Comparison of ENCODE assay signal across 24 cellular contexts in the genomic region with DNA sequence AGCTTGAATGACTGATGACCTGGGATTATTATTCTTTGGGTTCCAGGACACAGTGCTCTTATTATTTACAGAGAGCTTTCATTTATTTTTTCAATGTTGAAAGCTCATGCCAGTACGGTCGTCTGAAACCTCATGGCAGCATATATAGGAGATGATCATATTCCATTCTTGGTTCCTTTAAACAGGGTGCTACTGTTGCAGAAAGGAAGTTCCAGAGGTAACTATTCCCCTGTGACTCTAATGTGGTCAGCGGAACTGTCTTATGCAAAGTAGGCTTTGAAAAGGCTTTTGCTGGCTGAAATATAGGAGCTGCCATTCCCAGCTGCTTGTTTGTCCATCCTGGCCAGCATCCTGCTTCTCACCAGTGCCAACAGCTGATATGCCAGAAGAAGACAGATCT.
DNase-seq lines count a peak whose midpoint lies in the region; ATAC-seq and TF ChIP-seq lines count a peak whose summit lies in the region.
"Had no signal": no experiment of that assay in that cellular context is flagged by ENCODE, and none has a peak within 500 bp of the region (broad histone marks: within the 10 kb centered on the region; RNA-seq: fewer than 3 reads in every experiment).

No MANE protein-coding gene starts in this region.

- H3K4me2 ChIP-seq in BLaER1, result peak overlapping the region; percentile 74

- no peak overlapping the region for H3K4me3 ChIP-seq in BLaER1
- no peak overlapping the region for H3K4me3 ChIP-seq in vagina
- H3K4me3 ChIP-seq: GM12878, MG63, SJSA1 had no signal

- DNase-seq in MV-4-11 (lab: John Stamatoyannopoulos, UW), result peak; percentile 14
- peak; percentile 42 for DNase-seq in SW480 (ENCODE audit: low spot score)
- no peak for DNase-seq in activated T-helper 1 cell treated with anti-CD3 and anti-CD28 coated beads, Interleukin-12 subunit alpha, Interleukin-12 subunit beta, Interleukin-2, Interleukin-4 antibody, amounts not matched to agents 30 ng/mL and 10 ng/mL and 1 ng/mL, durations not matched to agents 14 hours and 24 hours and 36 hours (ENCODE audit: low spot score)
- DNase-seq in stimulated activated naive CD8-positive, alpha-beta T cell treated with anti-CD3 and anti-CD28 coated beads, Interleukin-15, Interleukin-2, amounts not matched to agents 100 U/mL and 50 U/mL, for 24 hours, result no peak
- no peak for DNase-seq in vagina (ENCODE audit: extremely low spot score in 2 of 2)
- DNase-seq: 8988T; CD4-positive, alpha-beta T cell; GF-D8; H9; KBM-7; MG63; NCI-H1105; NCI-H1694; NCI-H2081 treated with DMSO at 0.1 percent for 48 hours; NCI-H774; PC-3; T-helper 2 cell had no signal

- no peak overlapping the region for H3K4me3 Mint-ChIP-seq in activated T-helper 1 cell treated with anti-CD3 and anti-CD28 coated beads, Interleukin-12 subunit alpha, Interleukin-12 subunit beta, Interleukin-2, Interleukin-4 antibody, amounts not matched to agents 30 ng/mL and 10 ng/mL and 1 ng/mL, durations not matched to agents 14 hours and 24 hours and 36 hours
- H3K4me3 Mint-ChIP-seq: B cell; CD4-positive, alpha-beta T cell; H9 had no signal

- intact Hi-C loops in activated T-helper 1 cell treated with anti-CD3 and anti-CD28 coated beads, Interleukin-12 subunit alpha, Interleukin-12 subunit beta, Interleukin-2, Interleukin-4 antibody, amounts not matched to agents 30 ng/mL and 10 ng/mL and 1 ng/mL, durations not matched to agents 14 hours and 24 hours and 36 hours (cut with micrococcal nuclease), result no loop called here
- intact Hi-C loops in vagina (cut with DNase I), result no loop called here

- TF ChIP-seq CTCF in vagina (IDR thresholded peaks at IDR 0.05), result no peak

- peaks cover 11% of the 10 kb centered on the region for H3K4me1 Mint-ChIP-seq in activated T-helper 1 cell treated with anti-CD3 and anti-CD28 coated beads, Interleukin-12 subunit alpha, Interleukin-12 subunit beta, Interleukin-2, Interleukin-4 antibody, amounts not matched to agents 30 ng/mL and 10 ng/mL and 1 ng/mL, durations not matched to agents 14 hours and 24 hours and 36 hours (ENCODE audit: low read depth)

- H3K9me3 ChIP-seq in BLaER1 (no peaks in the 10 kb centered on the region), vagina (no peaks in the 10 kb centered on the region)
- H3K9me3 ChIP-seq: MG63, SJSA1 had no signal

- H3K27me3 Mint-ChIP-seq in activated T-helper 1 cell treated with anti-CD3 and anti-CD28 coated beads, Interleukin-12 subunit alpha, Interleukin-12 subunit beta, Interleukin-2, Interleukin-4 antibody, amounts not matched to agents 30 ng/mL and 10 ng/mL and 1 ng/mL, durations not matched to agents 14 hours and 24 hours and 36 hours (ENCODE audit: insufficient read depth), result peaks cover 13% of the 10 kb centered on the region
- H3K27me3 Mint-ChIP-seq: CD4-positive, alpha-beta T cell had no signal

- peaks cover 4% of the 10 kb centered on the region for H3K36me3 Mint-ChIP-seq in activated T-helper 1 cell treated with anti-CD3 and anti-CD28 coated beads, Interleukin-12 subunit alpha, Interleukin-12 subunit beta, Interleukin-2, Interleukin-4 antibody, amounts not matched to agents 30 ng/mL and 10 ng/mL and 1 ng/mL, durations not matched to agents 14 hours and 24 hours and 36 hours (ENCODE audit: low read depth)

- no peak for TF ChIP-seq POLR2A in vagina (IDR thresholded peaks at IDR 0.05)

- no peaks in the 10 kb centered on the region for H3K9me3 Mint-ChIP-seq in activated T-helper 1 cell treated with anti-CD3 and anti-CD28 coated beads, Interleukin-12 subunit alpha, Interleukin-12 subunit beta, Interleukin-2, Interleukin-4 antibody, amounts not matched to agents 30 ng/mL and 10 ng/mL and 1 ng/mL, durations not matched to agents 14 hours and 24 hours and 36 hours
- H3K9me3 Mint-ChIP-seq: CD4-positive, alpha-beta T cell had no signal

- no peaks in the 10 kb centered on the region for H4K20me1 ChIP-seq in BLaER1

- no peak overlapping the region; the same call in 1 of the 2 replicates for H3K9ac ChIP-seq in BLaER1

- H3K27me3 ChIP-seq in BLaER1 (no peaks in the 10 kb centered on the region), vagina (no peaks in the 10 kb centered on the region)
- H3K27me3 ChIP-seq: MG63, SJSA1 had no signal

- H3K36me3 ChIP-seq in BLaER1 (no peaks in the 10 kb centered on the region), vagina (no peaks in the 10 kb centered on the region)
- H3K36me3 ChIP-seq: MG63, SJSA1 had no signal

- H3K27ac ChIP-seq in BLaER1 (no peak overlapping the region), vagina (no peak overlapping the region)
- H3K27ac ChIP-seq: SJSA1 had no signal

- peaks cover 31% of the 10 kb centered on the region for H3K4me1 ChIP-seq in BLaER1
- H3K4me1 ChIP-seq in vagina, result no peaks in the 10 kb centered on the region

- H3K27ac Mint-ChIP-seq in activated T-helper 1 cell treated with anti-CD3 and anti-CD28 coated beads, Interleukin-12 subunit alpha, Interleukin-12 subunit beta, Interleukin-2, Interleukin-4 antibody, amounts not matched to agents 30 ng/mL and 10 ng/mL and 1 ng/mL, durations not matched to agents 14 hours and 24 hours and 36 hours, result no peak overlapping the region
- H3K27ac Mint-ChIP-seq: B cell; CD4-positive, alpha-beta T cell had no signal

- peak; percentile 80 for ATAC-seq in HG03342 (IDR thresholded peaks at IDR 0.05; ENCODE audit: unreplicated experiment)
- ATAC-seq in stimulated activated naive CD8-positive, alpha-beta T cell treated with anti-CD3 and anti-CD28 coated beads, Interleukin-15, Interleukin-2, amounts not matched to agents 100 U/mL and 50 U/mL, for 24 hours, result no peak
- ATAC-seq in GM21717 (IDR thresholded peaks at IDR 0.05; ENCODE audit: unreplicated experiment), result no peak
- ATAC-seq: GM12878, HepG2, PC-3 had no signal

Comparison
In these comparisons a context has a peak if more than half of its experiments do, and no peak if none do; other contexts are left out.
1. DNase-seq: peak in MV-4-11 (single experiment) and SW480 (single experiment); none in activated T-helper 1 cell treated with anti-CD3 and anti-CD28 coated beads, Interleukin-12 subunit alpha, Interleukin-12 subunit beta, Interleukin-2, Interleukin-4 antibody, amounts not matched to agents 30 ng/mL and 10 ng/mL and 1 ng/mL, durations not matched to agents 14 hours and 24 hours and 36 hours (single experiment), stimulated activated naive CD8-positive, alpha-beta T cell treated with anti-CD3 and anti-CD28 coated beads, Interleukin-15, Interleukin-2, amounts not matched to agents 100 U/mL and 50 U/mL, for 24 hours (single experiment) and vagina (0 of 2).